Comparison of ENCODE assay signal across 10 cellular contexts in the genomic region with DNA sequence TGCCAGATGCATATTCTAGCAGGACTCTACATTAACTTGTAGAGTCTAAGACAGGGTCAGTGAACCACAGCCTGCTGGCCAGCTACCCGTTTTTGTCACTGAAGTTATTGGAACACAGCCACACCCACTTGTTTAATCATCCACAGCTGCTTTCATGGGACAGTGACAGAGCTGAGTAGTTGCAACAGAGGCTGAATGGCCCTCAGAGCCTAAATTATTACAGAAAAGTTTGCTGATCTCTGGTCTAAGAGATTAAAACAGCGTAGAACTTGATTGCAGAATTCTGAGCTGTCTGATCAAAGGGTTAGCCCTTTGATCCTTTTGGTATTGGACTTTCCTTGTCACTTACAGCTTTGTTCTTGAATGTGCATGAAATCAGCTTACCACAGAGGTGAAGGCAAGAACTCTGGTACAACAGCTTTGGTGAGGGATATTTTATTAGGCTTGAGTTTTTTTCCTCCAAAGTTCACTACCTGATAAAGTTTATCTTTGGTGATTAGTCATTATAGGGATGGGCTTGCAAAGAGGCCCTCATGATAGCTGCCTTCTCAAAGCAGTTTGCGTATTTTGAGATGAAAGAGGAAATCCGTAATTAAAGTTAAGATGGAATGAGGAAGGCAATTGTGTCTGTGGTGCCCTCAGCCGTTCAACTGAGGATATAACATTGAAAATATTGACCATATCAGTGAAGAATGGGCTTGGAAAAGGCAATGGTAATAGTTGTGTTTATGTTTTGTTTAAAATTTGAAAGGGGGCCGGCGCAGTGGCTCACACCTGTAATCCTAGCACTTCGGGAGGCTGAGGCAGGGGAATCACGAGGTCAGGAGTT. TPM values are rescaled to one million over a fixed set of nuclear protein-coding genes. Genes with fewer than 3 reads are reported as not detected.
A peak's percentile ranks its signal among the peaks of the same experiment; 100 is the strongest.
DNase-seq lines count a peak whose midpoint lies in the region; FAIRE-seq and TF ChIP-seq lines count a peak whose summit lies in the region.
"Had no signal": no experiment of that assay in that cellular context is flagged by ENCODE, and none has a peak within 500 bp of the region (broad histone marks: within the 10 kb centered on the region; RNA-seq: fewer than 3 reads in every experiment).

No MANE protein-coding gene starts in this region.

- H3K4me3 ChIP-seq in subcutaneous abdominal adipose tissue (ENCODE audit: low read depth in 1 of 5, low read length in 5 of 5) = no peak overlapping the region
- H3K4me3 ChIP-seq in MM.1S (ENCODE audit: low read length) = no peak overlapping the region
- H3K4me3 ChIP-seq: esophagus muscularis mucosa had no signal

- H3K27me3 ChIP-seq in subcutaneous abdominal adipose tissue (ENCODE audit: control insufficient read depth in 5 of 5, insufficient read depth in 4 of 5, low read length in 5 of 5) (no peaks in the 10 kb centered on the region), MM.1S (replicated peaks; ENCODE audit: insufficient read depth, low read length) (no peaks in the 10 kb centered on the region)
- H3K27me3 ChIP-seq: esophagus muscularis mucosa had no signal

- H3F3A ChIP-seq in MM.1S (ENCODE audit: insufficient read depth, low read length) = no peaks in the 10 kb centered on the region

- DNase-seq in HTR-8/SVneo (ENCODE audit: insufficient read length, low spot score) = no peak
- DNase-seq in astrocyte of the hippocampus (ENCODE audit: low read depth, low spot score) = peak; percentile 30
- peak; percentile 56 for DNase-seq in kidney tubule cell (ENCODE audit: low spot score)
- DNase-seq in MM.1S = no peak
- no peak for DNase-seq in activated CD4-positive, alpha-beta memory T cell treated with anti-CD3 and anti-CD28 coated beads, Interleukin-2, amount 10 ng/mL, durations not matched to agents 7 days and 5 days
- DNase-seq in GM20000 (ENCODE audit: low spot score) = no peak
- no peak for DNase-seq in activated naive CD4-positive, alpha-beta T cell treated with anti-CD3 and anti-CD28 coated beads, Interleukin-2, amount 10 ng/mL, durations not matched to agents 7 days and 5 days
- DNase-seq: NCI-H446 treated with DMSO at 0.1 percent for 48 hours had no signal

- POLR2A ChIA-PET in activated CD4-positive, alpha-beta memory T cell treated with anti-CD3 and anti-CD28 coated beads, Interleukin-2, amount 10 ng/mL, durations not matched to agents 7 days and 5 days (lab: Charles Lee) = no interaction called here

- H3K36me3 ChIP-seq in subcutaneous abdominal adipose tissue (ENCODE audit: control insufficient read depth in 5 of 5, insufficient read depth in 5 of 5, low read length in 5 of 5) (peaks cover 8 to 53% (median 37%) of the 10 kb centered on the region in 5 donors), MM.1S (replicated peaks; ENCODE audit: insufficient read depth, low read length) (no peaks in the 10 kb centered on the region)

- peaks cover 0 to 10% (median 6%) of the 10 kb centered on the region in 5 donors for H3K4me1 ChIP-seq in subcutaneous abdominal adipose tissue (ENCODE audit: control insufficient read depth in 5 of 5, insufficient read depth in 5 of 5, low read length in 5 of 5)
- no peaks in the 10 kb centered on the region for H3K4me1 ChIP-seq in MM.1S (ENCODE audit: low read length)

- H3K27ac Mint-ChIP-seq in activated CD4-positive, alpha-beta memory T cell treated with anti-CD3 and anti-CD28 coated beads, Interleukin-2, amount 10 ng/mL, durations not matched to agents 7 days and 5 days = no peak overlapping the region
- no peak overlapping the region for H3K27ac Mint-ChIP-seq in activated naive CD4-positive, alpha-beta T cell treated with anti-CD3 and anti-CD28 coated beads, Interleukin-2, amount 10 ng/mL, durations not matched to agents 7 days and 5 days

- FAIRE-seq in HTR-8/SVneo (lab: Jason Lieb, UNC) = peak; percentile 49

- H3K27me3 Mint-ChIP-seq in activated CD4-positive, alpha-beta memory T cell treated with anti-CD3 and anti-CD28 coated beads, Interleukin-2, amount 10 ng/mL, durations not matched to agents 7 days and 5 days = no peaks in the 10 kb centered on the region
- no peaks in the 10 kb centered on the region for H3K27me3 Mint-ChIP-seq in activated naive CD4-positive, alpha-beta T cell treated with anti-CD3 and anti-CD28 coated beads, Interleukin-2, amount 10 ng/mL, durations not matched to agents 7 days and 5 days

- CTCF ChIA-PET in activated CD4-positive, alpha-beta memory T cell treated with anti-CD3 and anti-CD28 coated beads, Interleukin-2, amount 10 ng/mL, durations not matched to agents 7 days and 5 days (lab: Charles Lee) = interaction anchor here (1.8 kb wide), 1 partner anchor 24 kb away, joined by 5 read pairs; a partner anchor contains a TSS
- CTCF ChIA-PET in activated naive CD4-positive, alpha-beta T cell treated with anti-CD3 and anti-CD28 coated beads, Interleukin-2, amount 10 ng/mL, durations not matched to agents 7 days and 5 days (lab: Charles Lee) = interaction anchor here (1.1 kb wide), 2 partner anchors 18 to 90 kb away, joined by 3 read pairs; no protein-coding TSS in a partner anchor

- H3K9me3 ChIP-seq in subcutaneous abdominal adipose tissue (ENCODE audit: control insufficient read depth in 5 of 5, low read length in 5 of 5) (no peaks in the 10 kb centered on the region), MM.1S (replicated peaks; ENCODE audit: insufficient read depth, low read length) (no peaks in the 10 kb centered on the region)
- H3K9me3 ChIP-seq: esophagus muscularis mucosa had no signal

- H4K20me1 ChIP-seq in MM.1S (ENCODE audit: insufficient read depth, low read length) = no peaks in the 10 kb centered on the region

- no peaks in the 10 kb centered on the region for H3K4me1 Mint-ChIP-seq in activated CD4-positive, alpha-beta memory T cell treated with anti-CD3 and anti-CD28 coated beads, Interleukin-2, amount 10 ng/mL, durations not matched to agents 7 days and 5 days
- H3K4me1 Mint-ChIP-seq in activated naive CD4-positive, alpha-beta T cell treated with anti-CD3 and anti-CD28 coated beads, Interleukin-2, amount 10 ng/mL, durations not matched to agents 7 days and 5 days = no peaks in the 10 kb centered on the region

- TF ChIP-seq CTCF in MM.1S (IDR thresholded peaks at IDR 0.05; ENCODE audit: low read length) (no peak), GM20000 (IDR thresholded peaks at IDR 0.05; ENCODE audit: extremely low read depth, missing control alignments) (no peak)

- H3K36me3 Mint-ChIP-seq in activated CD4-positive, alpha-beta memory T cell treated with anti-CD3 and anti-CD28 coated beads, Interleukin-2, amount 10 ng/mL, durations not matched to agents 7 days and 5 days (ENCODE audit: low read depth) = no peaks in the 10 kb centered on the region
- H3K36me3 Mint-ChIP-seq in activated naive CD4-positive, alpha-beta T cell treated with anti-CD3 and anti-CD28 coated beads, Interleukin-2, amount 10 ng/mL, durations not matched to agents 7 days and 5 days = peaks cover 7% of the 10 kb centered on the region

- no peaks in the 10 kb centered on the region for H3K9me3 Mint-ChIP-seq in activated CD4-positive, alpha-beta memory T cell treated with anti-CD3 and anti-CD28 coated beads, Interleukin-2, amount 10 ng/mL, durations not matched to agents 7 days and 5 days
- no peaks in the 10 kb centered on the region for H3K9me3 Mint-ChIP-seq in activated naive CD4-positive, alpha-beta T cell treated with anti-CD3 and anti-CD28 coated beads, Interleukin-2, amount 10 ng/mL, durations not matched to agents 7 days and 5 days

- no peak overlapping the region for H3K4me2 ChIP-seq in MM.1S (ENCODE audit: low read depth, low read length)

- H3K9ac ChIP-seq in subcutaneous abdominal adipose tissue (ENCODE audit: low read length in 5 of 5) = peak overlapping the region in 1 of 5 donors; percentile 3
- H3K9ac ChIP-seq in MM.1S (ENCODE audit: low read length) = no peak overlapping the region

- H3K4me3 Mint-ChIP-seq in activated CD4-positive, alpha-beta memory T cell treated with anti-CD3 and anti-CD28 coated beads, Interleukin-2, amount 10 ng/mL, durations not matched to agents 7 days and 5 days = no peak overlapping the region
- H3K4me3 Mint-ChIP-seq in activated naive CD4-positive, alpha-beta T cell treated with anti-CD3 and anti-CD28 coated beads, Interleukin-2, amount 10 ng/mL, durations not matched to agents 7 days and 5 days = no peak overlapping the region

- H2AFZ ChIP-seq in MM.1S (ENCODE audit: low read length) = no peak overlapping the region

- H3K9me2 ChIP-seq in MM.1S (replicated peaks; ENCODE audit: insufficient read depth, low read length) = no peaks in the 10 kb centered on the region

- H3K79me2 ChIP-seq in MM.1S (ENCODE audit: low read length) = no peaks in the 10 kb centered on the region

- H3K27ac ChIP-seq in subcutaneous abdominal adipose tissue (ENCODE audit: low read depth, low read length) = peak overlapping the region; percentile 45
- H3K27ac ChIP-seq in MM.1S (ENCODE audit: low read length) = no peak overlapping the region

RNA-seq across cellular contexts. Expression of a gene that starts 23.7 kb away (rescaled TPM):
- total RNA-seq in activated CD4-positive, alpha-beta memory T cell treated with anti-CD3 and anti-CD28 coated beads, Interleukin-2, amount 10 ng/mL, durations not matched to agents 7 days and 5 days = 10 to 100 TPM; 19.7 to 23.1 TPM

RNA-seq across cellular contexts. Expression of a gene that starts 44.2 kb away (rescaled TPM):
- not detected for total RNA-seq in activated CD4-positive, alpha-beta memory T cell treated with anti-CD3 and anti-CD28 coated beads, Interleukin-2, amount 10 ng/mL, durations not matched to agents 7 days and 5 days
- total RNA-seq: esophagus muscularis mucosa had no signal

Comparison
In these comparisons a context has a peak if more than half of its experiments do, and no peak if none do; other contexts are left out.
1. DNase-seq: peak in astrocyte of the hippocampus (single experiment) and kidney tubule cell (single experiment); none in HTR-8/SVneo (single experiment), MM.1S (single experiment), activated CD4-positive, alpha-beta memory T cell treated with anti-CD3 and anti-CD28 coated beads, Interleukin-2, amount 10 ng/mL, durations not matched to agents 7 days and 5 days (single experiment), GM20000 (single experiment) and activated naive CD4-positive, alpha-beta T cell treated with anti-CD3 and anti-CD28 coated beads, Interleukin-2, amount 10 ng/mL, durations not matched to agents 7 days and 5 days (single experiment).